1 cellular context compared by ENCODE assay signal in the genomic region with DNA sequence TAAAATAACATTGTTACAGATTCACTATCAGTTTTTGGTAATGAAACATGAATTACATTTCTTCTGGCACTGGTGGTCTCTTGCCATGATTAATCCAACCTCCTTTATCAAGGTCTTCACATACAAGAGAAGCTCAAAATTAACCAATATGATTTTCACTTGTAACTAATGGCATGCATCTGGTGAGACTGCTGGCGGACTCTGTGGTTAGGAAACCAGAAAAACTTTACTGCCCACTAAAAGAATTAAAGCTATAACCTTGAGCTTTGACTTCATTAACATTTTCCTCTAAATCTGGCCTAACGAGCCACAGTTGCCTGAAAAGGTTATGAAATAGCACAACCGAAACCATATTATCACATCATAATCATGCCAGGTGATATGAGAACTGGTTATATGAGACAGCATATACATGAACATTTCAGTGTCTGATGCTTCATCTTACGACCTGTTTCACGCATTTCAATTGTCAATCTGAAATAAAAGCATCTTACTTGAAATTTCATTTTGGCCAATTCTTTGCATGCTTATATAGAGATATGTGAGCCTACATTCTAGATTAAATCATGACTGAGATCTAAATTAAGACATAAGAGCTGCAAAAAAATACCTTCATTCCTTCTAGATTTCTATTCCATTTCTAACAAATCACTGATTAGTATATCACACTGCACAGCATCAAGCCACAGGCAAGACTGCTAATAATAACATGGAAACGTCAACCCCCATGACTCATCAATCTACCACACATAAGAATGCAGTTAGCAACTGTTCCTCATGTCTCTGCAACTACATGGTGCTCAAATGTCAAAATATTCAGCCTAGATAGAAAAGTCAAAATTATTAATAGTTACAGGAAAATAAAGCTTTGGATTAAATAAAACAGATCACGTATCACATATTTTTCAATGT.
TF ChIP-seq lines count a peak whose summit lies in the region.

No MANE protein-coding gene starts in this region.

TF ChIP-seq in HepG2, 621 proteins besides CTCF, POLR2A, EP300 and RAD21 (continued from another document):
- TF ChIP-seq ZNF776 (CRISPR knock-in tag; IDR thresholded peaks at IDR 0.05) = no peak
